1 cellular context compared by ENCODE assay signal in genomic region chr1:213976665-213977485, GRCh38.
TF ChIP-seq lines count a peak whose summit lies in the region.

No MANE protein-coding gene starts in this region.

TF ChIP-seq in HepG2, 621 proteins besides CTCF, POLR2A, EP300 and RAD21 (continued from another document):
- TF ChIP-seq YEATS4 (CRISPR knock-in tag; IDR thresholded peaks at IDR 0.05; ENCODE audit: borderline replicate concordance) (no peak), FOXJ3 (CRISPR knock-in tag; IDR thresholded peaks at IDR 0.05; ENCODE audit: borderline replicate concordance) (no peak), TAF1 (CRISPR knock-in tag; IDR thresholded peaks at IDR 0.05) (no peak), ONECUT2 (CRISPR knock-in tag; IDR thresholded peaks at IDR 0.05) (0 out of 2 replicates have a peak, but pooled peaks have one; percentile 36), SATB2 (CRISPR knock-in tag; IDR thresholded peaks at IDR 0.05) (no peak), ZKSCAN8 (CRISPR knock-in tag; IDR thresholded peaks at IDR 0.05; ENCODE audit: borderline replicate concordance) (no peak), ZHX2 (IDR thresholded peaks at IDR 0.05; ENCODE audit: low read depth) (no peak), ZHX2 (CRISPR knock-in tag; IDR thresholded peaks at IDR 0.05; ENCODE audit: borderline replicate concordance) (no peak), HOMEZ (CRISPR knock-in tag; IDR thresholded peaks at IDR 0.05; ENCODE audit: low read depth) (0 out of 2 replicates have a peak, but pooled peaks have one; percentile 17), ZNF232 (CRISPR knock-in tag; IDR thresholded peaks at IDR 0.05; ENCODE audit: borderline replicate concordance) (no peak), ZNF263 (CRISPR knock-in tag; IDR thresholded peaks at IDR 0.05) (no peak), PHB2 (IDR thresholded peaks at IDR 0.05; ENCODE audit: partially characterized antibody) (no peak), RFXAP (CRISPR knock-in tag; IDR thresholded peaks at IDR 0.05; ENCODE audit: borderline replicate concordance) (no peak), MTA3 (CRISPR knock-in tag; IDR thresholded peaks at IDR 0.05) (no peak), PITX1 (CRISPR knock-in tag; IDR thresholded peaks at IDR 0.05) (peak; percentile 51; the same call in 1 of the 2 replicates), HNF1A (IDR thresholded peaks at IDR 0.05; ENCODE audit: low read depth) (peak; percentile 77), HNF1A (CRISPR knock-in tag; IDR thresholded peaks at IDR 0.05; ENCODE audit: borderline replicate concordance) (peak; percentile 81; the same call in 1 of the 2 replicates), MATR3 (CRISPR knock-in tag; IDR thresholded peaks at IDR 0.05) (no peak), MED8 (CRISPR knock-in tag; IDR thresholded peaks at IDR 0.05; ENCODE audit: insufficient replicate concordance) (no peak), ZBTB20 (CRISPR knock-in tag; IDR thresholded peaks at IDR 0.05; ENCODE audit: borderline replicate concordance, low read depth) (no peak), HMGA1 (CRISPR knock-in tag; conservative IDR thresholded peaks at IDR 0.05) (no peak), ZNF768 (CRISPR knock-in tag; IDR thresholded peaks at IDR 0.05) (no peak), HDAC2 (CRISPR knock-in tag; IDR thresholded peaks at IDR 0.05) (0 out of 2 replicates have a peak, but pooled peaks have one; percentile 5), MXI1 (IDR thresholded peaks at IDR 0.05; ENCODE audit: borderline replicate concordance, low read depth, low read length) (no peak), ZFP1 (CRISPR knock-in tag; IDR thresholded peaks at IDR 0.05) (0 out of 2 replicates have a peak, but pooled peaks have one; percentile 22)
- TF ChIP-seq, protein P1, sequence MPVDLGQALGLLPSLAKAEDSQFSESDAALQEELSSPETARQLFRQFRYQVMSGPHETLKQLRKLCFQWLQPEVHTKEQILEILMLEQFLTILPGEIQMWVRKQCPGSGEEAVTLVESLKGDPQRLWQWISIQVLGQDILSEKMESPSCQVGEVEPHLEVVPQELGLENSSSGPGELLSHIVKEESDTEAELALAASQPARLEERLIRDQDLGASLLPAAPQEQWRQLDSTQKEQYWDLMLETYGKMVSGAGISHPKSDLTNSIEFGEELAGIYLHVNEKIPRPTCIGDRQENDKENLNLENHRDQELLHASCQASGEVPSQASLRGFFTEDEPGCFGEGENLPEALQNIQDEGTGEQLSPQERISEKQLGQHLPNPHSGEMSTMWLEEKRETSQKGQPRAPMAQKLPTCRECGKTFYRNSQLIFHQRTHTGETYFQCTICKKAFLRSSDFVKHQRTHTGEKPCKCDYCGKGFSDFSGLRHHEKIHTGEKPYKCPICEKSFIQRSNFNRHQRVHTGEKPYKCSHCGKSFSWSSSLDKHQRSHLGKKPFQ (CRISPR knock-in tag; IDR thresholded peaks at IDR 0.05; ENCODE audit: insufficient replicate concordance), result no peak
- TF ChIP-seq, protein P2, sequence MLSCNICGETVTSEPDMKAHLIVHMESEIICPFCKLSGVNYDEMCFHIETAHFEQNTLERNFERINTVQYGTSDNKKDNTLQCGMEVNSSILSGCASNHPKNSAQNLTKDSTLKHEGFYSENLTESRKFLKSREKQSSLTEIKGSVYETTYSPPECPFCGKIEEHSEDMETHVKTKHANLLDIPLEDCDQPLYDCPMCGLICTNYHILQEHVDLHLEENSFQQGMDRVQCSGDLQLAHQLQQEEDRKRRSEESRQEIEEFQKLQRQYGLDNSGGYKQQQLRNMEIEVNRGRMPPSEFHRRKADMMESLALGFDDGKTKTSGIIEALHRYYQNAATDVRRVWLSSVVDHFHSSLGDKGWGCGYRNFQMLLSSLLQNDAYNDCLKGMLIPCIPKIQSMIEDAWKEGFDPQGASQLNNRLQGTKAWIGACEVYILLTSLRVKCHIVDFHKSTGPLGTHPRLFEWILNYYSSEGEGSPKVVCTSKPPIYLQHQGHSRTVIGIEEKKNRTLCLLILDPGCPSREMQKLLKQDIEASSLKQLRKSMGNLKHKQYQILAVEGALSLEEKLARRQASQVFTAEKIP (CRISPR knock-in tag; IDR thresholded peaks at IDR 0.05; ENCODE audit: borderline replicate concordance), result no peak
TF ChIP-seq in HepG2: peak in this region for 24.
